In the genomic region with DNA sequence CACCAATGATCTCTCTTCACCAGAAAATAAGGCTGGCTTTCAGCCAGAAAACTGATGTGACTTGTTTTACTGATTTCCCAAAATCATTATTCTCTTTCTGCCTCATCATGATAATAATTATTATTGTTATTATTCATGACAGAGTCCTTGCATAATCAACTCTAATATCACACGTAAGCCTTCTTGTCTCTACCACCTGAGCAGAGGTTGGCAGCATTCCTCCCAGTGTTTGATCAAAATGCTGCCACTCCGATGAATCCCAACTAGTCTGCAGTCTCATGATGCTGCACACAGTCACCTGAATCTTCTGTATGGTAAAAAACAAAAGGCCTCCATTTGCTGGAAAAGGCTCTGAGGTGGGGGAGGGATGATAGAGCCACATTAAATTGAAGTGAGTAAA, we compare ENCODE assay signal across 30 cellular contexts.
DNase-seq lines count a peak whose midpoint lies in the region; ATAC-seq and TF ChIP-seq lines count a peak whose summit lies in the region.
"Had no signal": no experiment of that assay in that cellular context is flagged by ENCODE, and none has a peak within 500 bp of the region (broad histone marks: within the 10 kb centered on the region; RNA-seq: fewer than 3 reads in every experiment).

No MANE protein-coding gene starts in this region.

- H3K27ac ChIP-seq in CD4-positive, alpha-beta memory T cell (ENCODE audit: low read depth, low read length), result no peak overlapping the region
- H3K27ac ChIP-seq in naive thymus-derived CD4-positive, alpha-beta T cell (ENCODE audit: low read depth, low read length), result no peak overlapping the region
- H3K27ac ChIP-seq in tibial nerve, result no peak overlapping the region
- H3K27ac ChIP-seq: testis, vagina, WERI-Rb-1 had no signal

- H3K36me3 Mint-ChIP-seq in activated CD4-positive, alpha-beta memory T cell treated with anti-CD3 and anti-CD28 coated beads for 36 hours, result peaks cover 37% of the 10 kb centered on the region
- H3K36me3 Mint-ChIP-seq in activated CD4-positive, alpha-beta memory T cell treated with anti-CD3 and anti-CD28 coated beads, Interleukin-2, amount 10 ng/mL, durations not matched to agents 7 days and 5 days (ENCODE audit: low read depth), result peaks cover 46% of the 10 kb centered on the region
- peaks cover 7 to 12% of the 10 kb centered on the region in 2 donors for H3K36me3 Mint-ChIP-seq in CD4-positive, alpha-beta memory T cell
- H3K36me3 Mint-ChIP-seq in activated naive CD8-positive, alpha-beta T cell treated with anti-CD3 and anti-CD28 coated beads, Interleukin-2, amount 50 U/mL, for 24 hours (ENCODE audit: low read depth), result peaks cover 27% of the 10 kb centered on the region
- H3K36me3 Mint-ChIP-seq in naive thymus-derived CD4-positive, alpha-beta T cell, result peaks cover 11 to 71% (median 15%) of the 10 kb centered on the region in 5 donors

- no peaks in the 10 kb centered on the region for H3K36me3 ChIP-seq in CD4-positive, alpha-beta memory T cell (ENCODE audit: insufficient read depth, low read length)
- H3K36me3 ChIP-seq in naive thymus-derived CD4-positive, alpha-beta T cell (ENCODE audit: control insufficient read depth in 2 of 3, insufficient read depth in 3 of 3, low read length in 3 of 3), result no peaks in the 10 kb centered on the region
- no peaks in the 10 kb centered on the region for H3K36me3 ChIP-seq in tibial nerve
- H3K36me3 ChIP-seq: MG63, vagina, WERI-Rb-1 had no signal

- no peaks in the 10 kb centered on the region for H3K27me3 ChIP-seq in CD4-positive, alpha-beta memory T cell (ENCODE audit: insufficient read depth, low read length)
- H3K27me3 ChIP-seq in naive thymus-derived CD4-positive, alpha-beta T cell (ENCODE audit: control insufficient read depth in 2 of 2, insufficient read depth in 2 of 2, low read length in 2 of 2), result no peaks in the 10 kb centered on the region
- H3K27me3 ChIP-seq in tibial nerve, result no peaks in the 10 kb centered on the region
- H3K27me3 ChIP-seq: MG63, testis, vagina had no signal

- POLR2A ChIA-PET in activated CD4-positive, alpha-beta memory T cell treated with anti-CD3 and anti-CD28 coated beads for 36 hours (lab: Charles Lee), result interaction anchor here (1.2 to 1.5 kb wide), 2 partner anchors 94 to 451 kb away, joined by 5 to 7 read pairs; partner anchors contain the start of gene BTG1
- POLR2A ChIA-PET in activated CD4-positive, alpha-beta memory T cell treated with anti-CD3 and anti-CD28 coated beads, Interleukin-2, amount 10 ng/mL, durations not matched to agents 7 days and 5 days (lab: Charles Lee), result no interaction called here
- POLR2A ChIA-PET in CD4-positive, alpha-beta memory T cell (lab: Charles Lee; ENCODE audit: partially characterized antibody), result interaction anchor here (2.9 kb wide), 1 partner anchor 452 kb away, joined by 14 read pairs; the partner anchor contains the start of gene BTG1
- POLR2A ChIA-PET in naive thymus-derived CD4-positive, alpha-beta T cell (lab: Charles Lee), result no interaction called here

- no peak for DNase-seq in activated CD4-positive, alpha-beta memory T cell treated with anti-CD3 and anti-CD28 coated beads for 36 hours
- DNase-seq in activated CD4-positive, alpha-beta memory T cell treated with anti-CD3 and anti-CD28 coated beads, Interleukin-2, amount 10 ng/mL, durations not matched to agents 7 days and 5 days, result no peak
- DNase-seq in CD4-positive, alpha-beta memory T cell, result no peak
- DNase-seq in activated naive CD8-positive, alpha-beta T cell treated with anti-CD3 and anti-CD28 coated beads, Interleukin-2, amount 50 U/mL, for 24 hours, result no peak
- DNase-seq in naive thymus-derived CD4-positive, alpha-beta T cell, result no peak
- DNase-seq in tibial nerve (ENCODE audit: low spot score in 2 of 2), result no peak
- no peak for DNase-seq in germinal center (ENCODE audit: low spot score)
- no peak for DNase-seq in activated gamma-delta T cell treated with Interleukin-2 at 50 U/mL for 16 hours
- DNase-seq: activated CD4-positive, alpha-beta T cell treated with anti-CD3 and anti-CD28 coated beads, Interleukin-2, amount 50 U/mL, for 1 hour; activated CD8-positive, alpha-beta memory T cell treated with anti-CD3 and anti-CD28 coated beads, Interleukin-2, amount 50 U/mL, for 48 hours; aorta; caudate nucleus; hypothalamus; KBM-7; mesendoderm; NCI-H2029 treated with DMSO at 0.1 percent for 48 hours; NCI-H2227 treated with DMSO at 0.1 percent for 48 hours; NCI-H526 treated with DMSO at 0.1 percent for 48 hours; occipital lobe; SHP77 treated with DMSO at 0.1 percent for 48 hours; stimulated activated CD4-positive, alpha-beta T cell treated with anti-CD3 and anti-CD28 coated beads, Interleukin-15, amount 100 ng/mL, for 24 hours; stimulated activated naive CD8-positive, alpha-beta T cell treated with anti-CD3 and anti-CD28 coated beads, Interleukin-15, Interleukin-2, amounts not matched to agents 100 U/mL and 50 U/mL, for 24 hours; T-helper 9 cell; testis; WERI-Rb-1 had no signal

- no peaks in the 10 kb centered on the region for H3K27me3 Mint-ChIP-seq in activated CD4-positive, alpha-beta memory T cell treated with anti-CD3 and anti-CD28 coated beads for 36 hours
- no peaks in the 10 kb centered on the region for H3K27me3 Mint-ChIP-seq in activated CD4-positive, alpha-beta memory T cell treated with anti-CD3 and anti-CD28 coated beads, Interleukin-2, amount 10 ng/mL, durations not matched to agents 7 days and 5 days
- H3K27me3 Mint-ChIP-seq in CD4-positive, alpha-beta memory T cell, result no peaks in the 10 kb centered on the region
- no peaks in the 10 kb centered on the region for H3K27me3 Mint-ChIP-seq in activated naive CD8-positive, alpha-beta T cell treated with anti-CD3 and anti-CD28 coated beads, Interleukin-2, amount 50 U/mL, for 24 hours
- no peaks in the 10 kb centered on the region for H3K27me3 Mint-ChIP-seq in naive thymus-derived CD4-positive, alpha-beta T cell

- TF ChIP-seq POLR2A in tibial nerve (IDR thresholded peaks at IDR 0.05), result no peak

- H3K4me1 Mint-ChIP-seq in activated CD4-positive, alpha-beta memory T cell treated with anti-CD3 and anti-CD28 coated beads for 36 hours (ENCODE audit: low read depth), result peaks cover 72% of the 10 kb centered on the region
- H3K4me1 Mint-ChIP-seq in activated CD4-positive, alpha-beta memory T cell treated with anti-CD3 and anti-CD28 coated beads, Interleukin-2, amount 10 ng/mL, durations not matched to agents 7 days and 5 days, result peaks cover 38% of the 10 kb centered on the region
- peaks cover 23 to 31% (median 28%) of the 10 kb centered on the region in 4 donors for H3K4me1 Mint-ChIP-seq in CD4-positive, alpha-beta memory T cell
- H3K4me1 Mint-ChIP-seq in activated naive CD8-positive, alpha-beta T cell treated with anti-CD3 and anti-CD28 coated beads, Interleukin-2, amount 50 U/mL, for 24 hours, result peaks cover 71% of the 10 kb centered on the region
- peaks cover 23 to 56% (median 38%) of the 10 kb centered on the region in 7 donors for H3K4me1 Mint-ChIP-seq in naive thymus-derived CD4-positive, alpha-beta T cell

- intact Hi-C loops in activated CD4-positive, alpha-beta memory T cell treated with anti-CD3 and anti-CD28 coated beads for 36 hours (cut with micrococcal nuclease), result loop anchor here (10.0 kb wide), 1 partner anchor 1022 kb away; no protein-coding TSS in a partner anchor
- intact Hi-C loops in CD4-positive, alpha-beta memory T cell (cut with micrococcal nuclease), result no loop called here
- intact Hi-C loops in naive thymus-derived CD4-positive, alpha-beta T cell (cut with micrococcal nuclease), result no loop called here

- no peak for ATAC-seq in activated naive CD8-positive, alpha-beta T cell treated with anti-CD3 and anti-CD28 coated beads, Interleukin-2, amount 50 U/mL, for 24 hours
- no peak for ATAC-seq in naive thymus-derived CD4-positive, alpha-beta T cell
- ATAC-seq: HCT116; left lobe of liver; Panc1; stimulated activated naive CD8-positive, alpha-beta T cell treated with anti-CD3 and anti-CD28 coated beads, Interleukin-15, Interleukin-2, amounts not matched to agents 100 U/mL and 50 U/mL, for 24 hours had no signal

- H3K9me3 ChIP-seq in CD4-positive, alpha-beta memory T cell (ENCODE audit: control insufficient read depth in 1 of 2, low read length in 2 of 2), result peaks cover 0 to 10% of the 10 kb centered on the region in 2 donors
- peaks cover 0 to 12% (median 3%) of the 10 kb centered on the region in 3 experiments for H3K9me3 ChIP-seq in naive thymus-derived CD4-positive, alpha-beta T cell (ENCODE audit: control insufficient read depth in 2 of 3, low read length in 3 of 3)
- H3K9me3 ChIP-seq in tibial nerve, result peaks cover 0 to 13% (median 0%) of the 10 kb centered on the region in 4 donors
- H3K9me3 ChIP-seq: testis, vagina had no signal

- CTCF ChIA-PET in activated CD4-positive, alpha-beta memory T cell treated with anti-CD3 and anti-CD28 coated beads for 36 hours (lab: Charles Lee), result no interaction called here
- CTCF ChIA-PET in activated CD4-positive, alpha-beta memory T cell treated with anti-CD3 and anti-CD28 coated beads, Interleukin-2, amount 10 ng/mL, durations not matched to agents 7 days and 5 days (lab: Charles Lee), result no interaction called here
- CTCF ChIA-PET in CD4-positive, alpha-beta memory T cell (lab: Charles Lee; ENCODE audit: partially characterized antibody), result interaction anchor here (1.4 kb wide), 1 partner anchor 23 kb away, joined by 3 read pairs; no protein-coding TSS in a partner anchor
- CTCF ChIA-PET in naive thymus-derived CD4-positive, alpha-beta T cell (lab: Charles Lee), result no interaction called here

- TF ChIP-seq EP300 in tibial nerve (IDR thresholded peaks at IDR 0.05), result no peak

- H3K4me1 ChIP-seq in CD4-positive, alpha-beta memory T cell (ENCODE audit: insufficient read depth, low read length), result peaks cover 35% of the 10 kb centered on the region
- peaks cover 27 to 30% of the 10 kb centered on the region in 2 donors for H3K4me1 ChIP-seq in naive thymus-derived CD4-positive, alpha-beta T cell (ENCODE audit: control insufficient read depth in 2 of 2, insufficient read depth in 2 of 2, low read length in 2 of 2)
- H3K4me1 ChIP-seq in tibial nerve, result peaks cover 0 to 3% (median 0%) of the 10 kb centered on the region in 4 donors
- H3K4me1 ChIP-seq: testis, vagina had no signal

- peak overlapping the region; percentile 82 for H3K27ac Mint-ChIP-seq in activated CD4-positive, alpha-beta memory T cell treated with anti-CD3 and anti-CD28 coated beads for 36 hours
- H3K27ac Mint-ChIP-seq in activated CD4-positive, alpha-beta memory T cell treated with anti-CD3 and anti-CD28 coated beads, Interleukin-2, amount 10 ng/mL, durations not matched to agents 7 days and 5 days, result no peak overlapping the region
- H3K27ac Mint-ChIP-seq in CD4-positive, alpha-beta memory T cell, result peak overlapping the region in 5 of 7 donors; percentile 99 to 100 (median 100)
- H3K27ac Mint-ChIP-seq in activated naive CD8-positive, alpha-beta T cell treated with anti-CD3 and anti-CD28 coated beads, Interleukin-2, amount 50 U/mL, for 24 hours, result peak overlapping the region; percentile 41
- H3K27ac Mint-ChIP-seq in naive thymus-derived CD4-positive, alpha-beta T cell, result peak overlapping the region in 6 of 9 donors; percentile 61 to 100 (median 94)

- peaks cover 38% of the 10 kb centered on the region for H3K9me3 Mint-ChIP-seq in activated CD4-positive, alpha-beta memory T cell treated with anti-CD3 and anti-CD28 coated beads for 36 hours
- H3K9me3 Mint-ChIP-seq in activated CD4-positive, alpha-beta memory T cell treated with anti-CD3 and anti-CD28 coated beads, Interleukin-2, amount 10 ng/mL, durations not matched to agents 7 days and 5 days, result peaks cover 44% of the 10 kb centered on the region
- H3K9me3 Mint-ChIP-seq in CD4-positive, alpha-beta memory T cell, result peaks cover 8 to 30% (median 16%) of the 10 kb centered on the region in 8 donors
- peaks cover 31% of the 10 kb centered on the region for H3K9me3 Mint-ChIP-seq in activated naive CD8-positive, alpha-beta T cell treated with anti-CD3 and anti-CD28 coated beads, Interleukin-2, amount 50 U/mL, for 24 hours
- peaks cover 5 to 46% (median 17%) of the 10 kb centered on the region in 11 donors for H3K9me3 Mint-ChIP-seq in naive thymus-derived CD4-positive, alpha-beta T cell

- WGBS in tibial nerve, 2 donors, result 50 to 72% methylated on average over 2 of the region's 2 CpGs

- no peak for TF ChIP-seq CTCF in tibial nerve (IDR thresholded peaks at IDR 0.05)

- H3K4me3 Mint-ChIP-seq in activated CD4-positive, alpha-beta memory T cell treated with anti-CD3 and anti-CD28 coated beads for 36 hours, result no peak overlapping the region
- H3K4me3 Mint-ChIP-seq in activated CD4-positive, alpha-beta memory T cell treated with anti-CD3 and anti-CD28 coated beads, Interleukin-2, amount 10 ng/mL, durations not matched to agents 7 days and 5 days, result no peak overlapping the region
- no peak overlapping the region for H3K4me3 Mint-ChIP-seq in CD4-positive, alpha-beta memory T cell
- H3K4me3 Mint-ChIP-seq in activated naive CD8-positive, alpha-beta T cell treated with anti-CD3 and anti-CD28 coated beads, Interleukin-2, amount 50 U/mL, for 24 hours, result no peak overlapping the region
- no peak overlapping the region for H3K4me3 Mint-ChIP-seq in naive thymus-derived CD4-positive, alpha-beta T cell

- no peak overlapping the region for H3K4me3 ChIP-seq in CD4-positive, alpha-beta memory T cell (ENCODE audit: low read length in 2 of 2)
- H3K4me3 ChIP-seq in naive thymus-derived CD4-positive, alpha-beta T cell (ENCODE audit: low read length), result no peak overlapping the region
- H3K4me3 ChIP-seq in tibial nerve, result no peak overlapping the region
- H3K4me3 ChIP-seq: MG63, testis, vagina had no signal

Comparison
In these comparisons a context has a peak if more than half of its experiments do, and no peak if none do; other contexts are left out.
1. POLR2A ChIA-PET loops: an anchor here in activated CD4-positive, alpha-beta memory T cell treated with anti-CD3 and anti-CD28 coated beads for 36 hours (1.2 to 1.5 kb wide) and CD4-positive, alpha-beta memory T cell (2.9 kb wide); none called in activated CD4-positive, alpha-beta memory T cell treated with anti-CD3 and anti-CD28 coated beads, Interleukin-2, amount 10 ng/mL, durations not matched to agents 7 days and 5 days and naive thymus-derived CD4-positive, alpha-beta T cell.